ENCODE assay signal across 1 cellular context in the genomic region with DNA sequence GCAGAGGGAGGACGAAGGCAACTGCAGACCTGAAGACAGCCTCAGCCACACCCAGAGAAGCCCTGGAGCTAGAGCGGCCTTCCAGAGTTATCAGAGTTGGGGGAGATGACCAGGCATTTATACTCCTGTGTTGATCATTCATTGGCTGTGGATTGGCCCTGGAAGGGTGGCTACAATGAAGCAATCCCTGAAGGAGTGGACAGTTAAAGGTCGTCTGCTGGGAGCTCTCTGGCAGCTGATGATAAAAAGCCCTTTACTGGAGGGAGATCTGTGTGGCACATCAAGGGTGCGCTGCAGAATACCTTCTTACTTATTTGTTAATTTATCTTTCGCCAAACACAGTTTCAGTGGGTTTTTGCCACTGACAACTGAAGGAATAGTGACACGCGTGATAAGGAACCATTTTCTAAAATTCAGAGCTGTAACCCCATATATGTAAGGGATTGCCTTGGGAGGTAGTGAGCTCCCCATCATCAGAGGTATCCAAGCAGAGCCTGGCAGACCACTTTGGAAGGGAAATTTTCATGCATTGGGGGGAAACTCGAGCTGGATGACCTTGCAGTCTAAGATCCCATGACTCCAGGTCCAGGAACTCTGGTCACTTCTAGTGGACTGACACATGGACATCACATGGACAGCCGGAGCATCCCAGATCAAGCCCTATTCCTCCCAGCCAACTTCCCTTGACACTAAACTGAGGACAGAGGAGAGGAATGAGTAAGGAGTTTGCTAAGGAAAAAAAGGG.
TF ChIP-seq lines count a peak whose summit lies in the region.

No MANE protein-coding gene starts in this region.

TF ChIP-seq in IMR-90, 13 proteins besides CTCF, POLR2A, EP300 and RAD21:
- TF ChIP-seq SMC3 (IDR thresholded peaks at IDR 0.05; ENCODE audit: low read depth, low read length) (no peak), MAFK (IDR thresholded peaks at IDR 0.05; ENCODE audit: low read depth, low read length) (no peak), FOS (IDR thresholded peaks at IDR 0.05; ENCODE audit: low read depth, low read length) (no peak), CHD1 (IDR thresholded peaks at IDR 0.05; ENCODE audit: low read depth, low read length) (no peak), ELK1 (IDR thresholded peaks at IDR 0.05; ENCODE audit: borderline replicate concordance, low read depth, low read length) (no peak), MXI1 (IDR thresholded peaks at IDR 0.05; ENCODE audit: borderline replicate concordance, low read depth, low read length) (no peak), USF2 (IDR thresholded peaks at IDR 0.05; ENCODE audit: low read depth, low read length) (no peak), BHLHE40 (IDR thresholded peaks at IDR 0.05; ENCODE audit: low read depth, low read length) (no peak), RFX5 (IDR thresholded peaks at IDR 0.05; ENCODE audit: low read depth, low read length) (no peak), RCOR1 (IDR thresholded peaks at IDR 0.05; ENCODE audit: insufficient replicate concordance, low read length) (no peak), CEBPB (IDR thresholded peaks at IDR 0.05; ENCODE audit: low read depth, low read length) (no peak), MAZ (IDR thresholded peaks at IDR 0.05; ENCODE audit: borderline replicate concordance, low read depth, low read length) (no peak), NFE2L2 (IDR thresholded peaks at IDR 0.05; ENCODE audit: low read depth, low read length) (no peak)
